Comparison of ENCODE assay signal across 12 cellular contexts in the genomic region with DNA sequence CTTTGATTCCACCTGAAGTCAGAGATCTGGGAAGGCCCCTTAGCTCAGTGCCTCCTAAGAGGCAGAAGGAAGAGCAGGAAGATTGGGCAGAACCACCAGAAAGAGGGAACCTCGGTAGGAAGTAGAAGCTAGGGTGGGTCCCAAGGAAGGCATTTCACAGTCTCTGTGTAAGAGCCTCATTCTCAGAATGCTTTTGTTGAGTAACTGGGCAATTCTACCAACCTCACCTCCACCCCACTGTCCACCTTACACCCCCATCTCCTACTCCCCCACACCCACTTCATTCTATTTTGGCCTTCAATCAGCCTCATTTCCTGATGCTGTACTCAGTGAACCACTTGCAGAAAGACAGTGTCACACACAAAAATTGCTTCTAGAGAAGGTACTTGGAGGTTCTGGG. TPM values are rescaled to one million over a fixed set of nuclear protein-coding genes. Genes with fewer than 3 reads are reported as not detected.
DNase-seq lines count a peak whose midpoint lies in the region; ATAC-seq, FAIRE-seq and TF ChIP-seq lines count a peak whose summit lies in the region.
"Had no signal": no experiment of that assay in that cellular context is flagged by ENCODE, and none has a peak within 500 bp of the region (broad histone marks: within the 10 kb centered on the region; RNA-seq: fewer than 3 reads in every experiment).

No MANE protein-coding gene starts in this region.

- no peak overlapping the region for H2AFZ ChIP-seq in keratinocyte (ENCODE audit: control insufficient read depth, low read length)

- H3K4me3 Mint-ChIP-seq in T-cell (peak overlapping the region in 1 of 3 donors; percentile 66), osteocyte (ENCODE audit: unreplicated experiment) (no peak overlapping the region)

- H3K9me3 Mint-ChIP-seq in T-cell (no peaks in the 10 kb centered on the region), osteocyte (ENCODE audit: unreplicated experiment) (no peaks in the 10 kb centered on the region)

- WGBS in upper lobe of left lung, 2 donors, result 31 to 39% methylated on average over 1 of the region's 1 CpG

- peaks cover 49 to 58% (median 55%) of the 10 kb centered on the region in 3 donors for H3K4me1 Mint-ChIP-seq in T-cell
- H3K4me1 Mint-ChIP-seq in osteocyte (ENCODE audit: unreplicated experiment), result peaks cover 12% of the 10 kb centered on the region

- H4K20me1 ChIP-seq in keratinocyte (ENCODE audit: control insufficient read depth, extremely low read depth, insufficient read depth, low read length), result peaks cover 19% of the 10 kb centered on the region

- H3K4me2 ChIP-seq in keratinocyte (ENCODE audit: control insufficient read depth, extremely low read depth, insufficient read depth, low read depth, low read length), result peak overlapping the region; percentile 69

- peaks cover 97% of the 10 kb centered on the region for H3K4me1 ChIP-seq in left ventricle myocardium inferior
- H3K4me1 ChIP-seq in keratinocyte (ENCODE audit: control insufficient read depth, extremely low read depth, insufficient read depth, low read length), result peaks cover 80% of the 10 kb centered on the region
- H3K4me1 ChIP-seq in upper lobe of left lung, result peaks cover 57 to 76% (median 66%) of the 10 kb centered on the region in 4 donors
- H3K4me1 ChIP-seq: BE2C had no signal

- no peak for FAIRE-seq in keratinocyte (lab: Jason Lieb, UNC)
- FAIRE-seq: endometrium had no signal

- H3K27ac Mint-ChIP-seq in T-cell, result peak overlapping the region; percentile 73 to 88
- H3K27ac Mint-ChIP-seq in osteocyte (ENCODE audit: unreplicated experiment), result no peak overlapping the region

- ATAC-seq in T-cell (replicated peaks in 1 of 4) (no peak), upper lobe of left lung (ENCODE audit: low FRiP score in 2 of 2) (no peak), SK-N-SH treated with all-trans-retinoic acid at 6 μM for 48 hours (no peak)

- no peak for TF ChIP-seq POLR2A in upper lobe of left lung (IDR thresholded peaks at IDR 0.05)

- H3K36me3 Mint-ChIP-seq in T-cell (no peaks in the 10 kb centered on the region), osteocyte (ENCODE audit: unreplicated experiment) (no peaks in the 10 kb centered on the region)

- DNase-seq in left ventricle myocardium inferior, result no peak
- DNase-seq in cardiac septum (ENCODE audit: low spot score), result no peak
- DNase-seq in T-cell, result no peak
- DNase-seq in keratinocyte (ENCODE audit: low read depth, low spot score), result no peak
- DNase-seq in upper lobe of left lung, result no peak
- no peak for DNase-seq in osteocyte (ENCODE audit: extremely low spot score, unreplicated experiment)
- no peak for DNase-seq in NCI-H2227 treated with DMSO at 0.1 percent for 48 hours (lab: John Stamatoyannopoulos, UW)
- DNase-seq: BE2C, NCI-H1417 had no signal

- POLR2A ChIA-PET in T-cell (lab: Charles Lee), result interaction anchor here in 1 of 2 donors (0.6 kb wide), 2 partner anchors 91 to 1854 kb away, joined by 3 to 9 read pairs; no protein-coding TSS in a partner anchor

- H3K9me1 ChIP-seq in keratinocyte (ENCODE audit: control insufficient read depth, extremely low read depth, insufficient read depth, low read length), result peaks cover 17% of the 10 kb centered on the region

- H3K27ac ChIP-seq in left ventricle myocardium inferior (replicated peaks) (peak overlapping the region; percentile 92), keratinocyte (ENCODE audit: control insufficient read depth, insufficient read depth, low read length) (no peak overlapping the region), upper lobe of left lung (peak overlapping the region in 3 of 4 donors; percentile 36 to 74 (median 45))
- H3K27ac ChIP-seq: VCaP had no signal

- H3K27me3 Mint-ChIP-seq in T-cell (no peaks in the 10 kb centered on the region), osteocyte (ENCODE audit: unreplicated experiment) (no peaks in the 10 kb centered on the region)

- peaks cover 22% of the 10 kb centered on the region for H3K36me3 ChIP-seq in left ventricle myocardium inferior
- H3K36me3 ChIP-seq in keratinocyte (ENCODE audit: control insufficient read depth in 2 of 2, extremely low read depth in 1 of 2, insufficient read depth in 2 of 2, low read length in 2 of 2), result peaks cover 17 to 44% of the 10 kb centered on the region in 2 experiments
- H3K36me3 ChIP-seq in upper lobe of left lung, result peaks cover 0 to 27% (median 1%) of the 10 kb centered on the region in 4 donors
- H3K36me3 ChIP-seq: BE2C had no signal

- H3K9ac ChIP-seq in keratinocyte (ENCODE audit: control insufficient read depth, extremely low read depth, insufficient read depth, low read length), result no peak overlapping the region

- CTCF ChIA-PET in T-cell (lab: Charles Lee), result interaction anchor here (0.6 to 0.8 kb wide), 2 partner anchors 30 to 1076 kb away, joined by 3 to 4 read pairs; no protein-coding TSS in a partner anchor

- peaks cover 57% of the 10 kb centered on the region for H3K79me2 ChIP-seq in keratinocyte (ENCODE audit: control insufficient read depth, insufficient read depth, low read length)

- H3K27me3 ChIP-seq in left ventricle myocardium inferior (ENCODE audit: low read depth) (no peaks in the 10 kb centered on the region), keratinocyte (ENCODE audit: control insufficient read depth, extremely low read depth, insufficient read depth, low read length) (no peaks in the 10 kb centered on the region), upper lobe of left lung (no peaks in the 10 kb centered on the region)
- H3K27me3 ChIP-seq: BE2C had no signal

- no peak for TF ChIP-seq EP300 in upper lobe of left lung (IDR thresholded peaks at IDR 0.05)

- H3K4me3 ChIP-seq in left ventricle myocardium inferior, result peak overlapping the region; percentile 75
- H3K4me3 ChIP-seq in keratinocyte (ENCODE audit: control insufficient read depth in 2 of 3, extremely low read depth in 1 of 3, insufficient read depth in 2 of 3, low read depth in 1 of 3, low read length in 3 of 3), result no peak overlapping the region
- peak overlapping the region in 1 of 4 donors; percentile 6 for H3K4me3 ChIP-seq in upper lobe of left lung

- intact Hi-C loops in left ventricle myocardium inferior (cut with micrococcal nuclease), result no loop called here
- intact Hi-C loops in cardiac septum (cut with DNase I), result no loop called here

- H3K9me3 ChIP-seq in left ventricle myocardium inferior (replicated peaks) (no peaks in the 10 kb centered on the region), keratinocyte (ENCODE audit: control insufficient read depth, low read depth, low read length) (no peaks in the 10 kb centered on the region), upper lobe of left lung (no peaks in the 10 kb centered on the region)
- H3K9me3 ChIP-seq: BE2C had no signal

- no peak for TF ChIP-seq CTCF in left ventricle myocardium inferior (IDR thresholded peaks at IDR 0.05; ENCODE audit: borderline replicate concordance)
- TF ChIP-seq CTCF in keratinocyte (optimal IDR thresholded peaks at IDR 0.05 in 1 of 3, IDR thresholded peaks at IDR 0.05 in 1 of 3, conservative IDR thresholded peaks at IDR 0.05 in 1 of 3; ENCODE audit: extremely low read depth in 1 of 3, insufficient read depth in 2 of 3, low read length in 3 of 3), result no peak
- TF ChIP-seq CTCF in upper lobe of left lung (IDR thresholded peaks at IDR 0.05), result no peak
- TF ChIP-seq CTCF in osteocyte (IDR thresholded peaks at IDR 0.05), result no peak

- dilution Hi-C loops in keratinocyte (cut with MboI; ENCODE audit: extremely low pct_ligation_motif_present, low sequenced_read_pairs), result no loop called here

RNA-seq across cellular contexts. Expression of a gene that starts 3.5 kb away (rescaled TPM):
- 27.2 TPM for total RNA-seq in left ventricle myocardium inferior
- total RNA-seq in cardiac septum, result 73.9 TPM
- total RNA-seq in T-cell, result 1 to 10 TPM in 3 of 5 donors, under 1 TPM in 2; 0.47 to 2.8 (median 1.9) TPM
- 29.0 to 53.1 TPM (median 34.2 TPM) in 3 replicates for polyA plus RNA-seq in keratinocyte
- 45.6 TPM for polyA plus RNA-seq in keratinocyte (2011; ENCODE audit: low read depth)
- 24.8 and 37.0 TPM in 2 replicates for polyA plus RNA-seq in keratinocyte (2011; cell fraction: cytosol; rRNA removed)
- polyA plus RNA-seq in keratinocyte (2011; cell fraction: nucleus; rRNA removed), result 108 and 131 TPM in 2 replicates
- 22.1 and 109 TPM in 2 replicates for polyA plus RNA-seq in keratinocyte (2012; ENCODE audit: low replicate concordance)
- 11.6 to 23.4 TPM (median 17.4 TPM) in 3 replicates for polyA minus RNA-seq in keratinocyte
- 13.8 TPM for polyA minus RNA-seq in keratinocyte (2011; cell fraction: cytosol; rRNA and poly(A)+ RNA removed)
- 30.2 and 41.6 TPM in 2 replicates for polyA minus RNA-seq in keratinocyte (2011; cell fraction: nucleus; rRNA and poly(A)+ RNA removed)
- total RNA-seq in upper lobe of left lung, result 10 to 100 TPM; 10.5 to 65.0 (median 49.5) TPM
- total RNA-seq in osteocyte, result 2.7 and 3.6 TPM in 2 replicates

RNA-seq across cellular contexts. Expression of a gene that starts 17.1 kb away (rescaled TPM):
- total RNA-seq in left ventricle myocardium inferior (0.44 TPM), cardiac septum (0.19 TPM), T-cell (under 1 TPM in 1 of 5 donors, not detected in 4; 0.18 TPM), upper lobe of left lung (under 1 TPM in 3 of 6 donors, not detected in 3; 0.15 to 0.23 (median 0.17) TPM), osteocyte (not detected in 2 replicates)
- polyA plus RNA-seq in keratinocyte, result 0.04 to 0.14 TPM (median 0.07 TPM) in 3 replicates
- not detected for polyA plus RNA-seq in keratinocyte (2011; ENCODE audit: low read depth)
- polyA plus RNA-seq in keratinocyte (2011; cell fraction: cytosol; rRNA removed), result 0.09 TPM in 1 of 2 replicates, not detected in the other
- 0.13 and 0.25 TPM in 2 replicates for polyA plus RNA-seq in keratinocyte (2011; cell fraction: nucleus; rRNA removed)
- polyA plus RNA-seq in keratinocyte (2012; ENCODE audit: low replicate concordance), result 0.06 and 0.07 TPM in 2 replicates
- not detected in 3 replicates for polyA minus RNA-seq in keratinocyte
- polyA minus RNA-seq in keratinocyte (2011; cell fraction: cytosol; rRNA and poly(A)+ RNA removed), result not detected
- polyA minus RNA-seq in keratinocyte (2011; cell fraction: nucleus; rRNA and poly(A)+ RNA removed), result 0.11 TPM in 1 of 2 replicates, not detected in the other

RNA-seq across cellular contexts. Expression of a gene that starts 40.0 kb away (rescaled TPM):
- 68.7 TPM for total RNA-seq in left ventricle myocardium inferior
- 71.7 TPM for total RNA-seq in cardiac septum
- total RNA-seq in T-cell, result 10 to 100 TPM; 26.9 to 32.2 (median 28.1) TPM
- polyA plus RNA-seq in keratinocyte, result 77.2 to 101 TPM (median 79.0 TPM) in 3 replicates
- 192 TPM for polyA plus RNA-seq in keratinocyte (2011; ENCODE audit: low read depth)
- polyA plus RNA-seq in keratinocyte (2011; cell fraction: cytosol; rRNA removed), result 100 and 122 TPM in 2 replicates
- 40.9 and 43.3 TPM in 2 replicates for polyA plus RNA-seq in keratinocyte (2011; cell fraction: nucleus; rRNA removed)
- 87.4 and 90.1 TPM in 2 replicates for polyA plus RNA-seq in keratinocyte (2012; ENCODE audit: low replicate concordance)
- 79.0 to 84.7 TPM (median 83.4 TPM) in 3 replicates for polyA minus RNA-seq in keratinocyte
- 41.4 TPM for polyA minus RNA-seq in keratinocyte (2011; cell fraction: cytosol; rRNA and poly(A)+ RNA removed)
- 15.2 and 19.6 TPM in 2 replicates for polyA minus RNA-seq in keratinocyte (2011; cell fraction: nucleus; rRNA and poly(A)+ RNA removed)
- 100 to 1,000 TPM in 2 of 6 donors, 10 to 100 TPM in 4; 44.7 to 128 (median 87.7) TPM for total RNA-seq in upper lobe of left lung
- total RNA-seq in osteocyte, result 47.8 and 49.6 TPM in 2 replicates

RNA-seq across cellular contexts. Expression of a gene that starts 58.7 kb away (rescaled TPM):
- total RNA-seq in left ventricle myocardium inferior (58.5 TPM), cardiac septum (73.0 TPM), T-cell (100 to 1,000 TPM; 184 to 220 (median 203) TPM), upper lobe of left lung (100 to 1,000 TPM in 5 of 6 donors, 10 to 100 TPM in 1; 97.0 to 338 (median 135) TPM), osteocyte (80.8 and 82.3 TPM in 2 replicates)
- 39.5 to 65.9 TPM (median 54.3 TPM) in 3 replicates for polyA plus RNA-seq in keratinocyte
- polyA plus RNA-seq in keratinocyte (2011; ENCODE audit: low read depth), result 179 TPM
- 20.3 and 36.1 TPM in 2 replicates for polyA plus RNA-seq in keratinocyte (2011; cell fraction: cytosol; rRNA removed)
- 95.3 and 112 TPM in 2 replicates for polyA plus RNA-seq in keratinocyte (2011; cell fraction: nucleus; rRNA removed)
- 40.4 and 64.5 TPM in 2 replicates for polyA plus RNA-seq in keratinocyte (2012; ENCODE audit: low replicate concordance)
- polyA minus RNA-seq in keratinocyte, result 59.5 to 110 TPM (median 78.3 TPM) in 3 replicates
- polyA minus RNA-seq in keratinocyte (2011; cell fraction: cytosol; rRNA and poly(A)+ RNA removed), result 22.4 TPM
- polyA minus RNA-seq in keratinocyte (2011; cell fraction: nucleus; rRNA and poly(A)+ RNA removed), result 82.0 and 150 TPM in 2 replicates
